27 cellular contexts compared by ENCODE assay signal in the genomic region with DNA sequence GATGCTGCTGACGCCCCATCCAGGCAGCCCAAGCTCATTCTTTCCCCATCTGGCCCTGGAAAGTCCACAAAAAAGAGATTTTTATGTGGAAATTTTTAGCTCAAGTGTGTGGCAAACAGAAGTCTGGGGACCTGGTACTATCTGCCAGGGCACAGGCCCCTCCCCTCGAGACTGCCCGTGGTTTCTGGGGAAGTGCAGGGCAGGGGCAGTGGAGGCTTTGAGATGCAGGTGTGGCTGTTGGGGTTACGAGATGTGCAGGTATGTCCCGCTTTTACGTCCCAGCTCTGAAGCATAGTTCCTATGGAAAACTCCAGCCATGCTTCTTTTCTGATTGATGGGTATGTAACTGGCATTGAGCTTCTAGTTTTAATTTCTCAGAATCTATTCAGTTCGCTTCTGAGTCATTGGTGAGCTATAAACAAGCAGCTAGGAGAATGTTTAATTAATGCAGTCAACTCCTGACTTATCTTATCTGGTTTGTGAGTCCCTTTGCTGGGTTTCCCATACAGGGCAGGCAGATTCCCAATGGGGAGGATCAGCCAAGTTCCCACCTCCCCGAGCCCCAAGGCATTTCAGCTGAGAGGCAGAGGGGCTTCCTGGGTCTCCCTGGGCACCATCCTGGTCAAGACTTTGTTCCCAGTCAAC. TPM values are rescaled to one million over a fixed set of nuclear protein-coding genes. Genes with fewer than 3 reads are reported as not detected.
A peak's percentile ranks its signal among the peaks of the same experiment; 100 is the strongest.
DNase-seq lines count a peak whose midpoint lies in the region; ATAC-seq and TF ChIP-seq lines count a peak whose summit lies in the region.
"Had no signal": no experiment of that assay in that cellular context is flagged by ENCODE, and none has a peak within 500 bp of the region (broad histone marks: within the 10 kb centered on the region; RNA-seq: fewer than 3 reads in every experiment).

No MANE protein-coding gene starts in this region.

- no peak for TF ChIP-seq CTCF in PC-3 (conservative IDR thresholded peaks at IDR 0.05; ENCODE audit: low read depth, low read length)
- TF ChIP-seq CTCF in hepatocyte (IDR thresholded peaks at IDR 0.05; ENCODE audit: poor library complexity): no peak

- no peak overlapping the region for H3K27ac Mint-ChIP-seq in activated naive CD8-positive, alpha-beta T cell treated with anti-CD3 and anti-CD28 coated beads, Interleukin-2, amount 10 ng/mL, durations not matched to agents 7 days and 5 days
- H3K27ac Mint-ChIP-seq in activated naive CD8-positive, alpha-beta T cell treated with anti-CD3 and anti-CD28 coated beads for 36 hours: no peak overlapping the region
- H3K27ac Mint-ChIP-seq in stimulated activated naive B cell treated with anti-CD40 and anti-IgM and Interleukin-4, amounts not matched to agents 10 μg/mL and 1 μg/mL and 100 μg/mL, for 72 hours: no peak overlapping the region
- H3K27ac Mint-ChIP-seq: activated T-cell treated with anti-CD3 and anti-CD28 coated beads, Interleukin-2, amount 50 U/mL, for 72 hours; natural killer cell; progenitor cell of endocrine pancreas; T-helper 2 cell treated with Interferon-gamma antibody and Interleukin-4, amounts not matched to agents 5 μg/mL and 100 μg/mL, for 36 hours had no signal

- peak; percentile 8 for DNase-seq in activated naive CD8-positive, alpha-beta T cell treated with anti-CD3 and anti-CD28 coated beads, Interleukin-2, amount 10 ng/mL, durations not matched to agents 7 days and 5 days
- DNase-seq in activated naive CD8-positive, alpha-beta T cell treated with anti-CD3 and anti-CD28 coated beads for 36 hours: no peak
- DNase-seq in PC-3 (peak; percentile 21), hepatocyte (ENCODE audit: low spot score) (no peak), left colon (no peak)
- DNase-seq in stimulated activated naive B cell treated with anti-CD40 and anti-IgM and Interleukin-4, amounts not matched to agents 10 μg/mL and 1 μg/mL and 100 μg/mL, for 72 hours: no peak
- DNase-seq: 8988T; activated CD4-positive, CD25-positive, alpha-beta regulatory T cell treated with anti-CD3 and anti-CD28 coated beads, Interleukin-2, amount 50 U/mL, for 72 hours; activated CD8-positive, alpha-beta memory T cell treated with anti-CD3 and anti-CD28 coated beads for 24 hours; activated naive CD4-positive, alpha-beta T cell treated with anti-CD3 and anti-CD28 coated beads, Interleukin-2, amount 50 U/mL, for 16 hours; activated T-cell treated with anti-CD3 and anti-CD28 coated beads, Interleukin-2, amount 50 U/mL, for 72 hours; DMS153; natural killer cell; NCI-H1048; NCI-H2029 treated with DMSO at 0.1 percent for 48 hours; stimulated activated CD4-positive, alpha-beta T cell treated with anti-CD3 and anti-CD28 coated beads, Interleukin-4, amount 100 ng/mL, for 4 hours had no signal

- H3K9me2 ChIP-seq in PC-3 (replicated peaks; ENCODE audit: low read length): no peaks in the 10 kb centered on the region
- no peaks in the 10 kb centered on the region for H3K9me2 ChIP-seq in hepatocyte (replicated peaks; ENCODE audit: insufficient read depth)

- H3K4me1 Mint-ChIP-seq in activated naive CD8-positive, alpha-beta T cell treated with anti-CD3 and anti-CD28 coated beads, Interleukin-2, amount 10 ng/mL, durations not matched to agents 7 days and 5 days: no peaks in the 10 kb centered on the region
- no peaks in the 10 kb centered on the region for H3K4me1 Mint-ChIP-seq in activated naive CD8-positive, alpha-beta T cell treated with anti-CD3 and anti-CD28 coated beads for 36 hours
- H3K4me1 Mint-ChIP-seq in stimulated activated naive B cell treated with anti-CD40 and anti-IgM and Interleukin-4, amounts not matched to agents 10 μg/mL and 1 μg/mL and 100 μg/mL, for 72 hours: peaks cover 5 to 18% of the 10 kb centered on the region in 2 donors

- H3K9ac ChIP-seq in PC-3 (ENCODE audit: low read length): no peak overlapping the region
- H3K9ac ChIP-seq: KMS-11 had no signal

- 62% methylated on average over 8 of the region's 8 CpGs for WGBS in hepatocyte (ENCODE audit: low lambda C conversion rate, missing lambda C conversion rate)

- intact Hi-C loops in PC-3 (cut with micrococcal nuclease) (no loop called here), left colon (cut with DNase I, micrococcal nuclease) (no loop called here)

- BruUV-seq in PC-3 (replicated peaks; lab: Mats Ljungman, UMichigan): no TSS peak

- H3K9me3 ChIP-seq in PC-3 (ENCODE audit: low read length) (no peaks in the 10 kb centered on the region), hepatocyte (ENCODE audit: low read depth) (no peaks in the 10 kb centered on the region)
- H3K9me3 ChIP-seq: SJCRH30, uterus had no signal

- H3K27me3 ChIP-seq in PC-3 (ENCODE audit: low read length): no peaks in the 10 kb centered on the region
- H3K27me3 ChIP-seq in hepatocyte: no peaks in the 10 kb centered on the region
- H3K27me3 ChIP-seq: SJCRH30, uterus had no signal

- no peak for ATAC-seq in activated naive CD8-positive, alpha-beta T cell treated with anti-CD3 and anti-CD28 coated beads, Interleukin-2, amount 10 ng/mL, durations not matched to agents 7 days and 5 days (ENCODE audit: low read depth)
- ATAC-seq in PC-3 (peak; percentile 23; the same call in 1 of the 2 replicates), GM18909 (IDR thresholded peaks at IDR 0.05; ENCODE audit: poor library complexity, unreplicated experiment) (no peak), HG03439 (IDR thresholded peaks at IDR 0.05; ENCODE audit: unreplicated experiment) (no peak), left colon (no peak)
- ATAC-seq in stimulated activated naive B cell treated with anti-CD40 and anti-IgM and Interleukin-4, amounts not matched to agents 10 μg/mL and 1 μg/mL and 100 μg/mL, for 72 hours (replicated peaks): peak; percentile 56 to 68
- ATAC-seq: activated T-cell treated with anti-CD3 and anti-CD28 coated beads, Interleukin-2, amount 50 U/mL, for 72 hours; natural killer cell had no signal

- CTCF ChIA-PET in PC-3 (lab: Charles Lee): interaction anchor here (0.5 kb wide), 1 partner anchor 8 kb away, joined by 3 read pairs; no protein-coding TSS in a partner anchor

- H3K27me3 Mint-ChIP-seq in activated naive CD8-positive, alpha-beta T cell treated with anti-CD3 and anti-CD28 coated beads, Interleukin-2, amount 10 ng/mL, durations not matched to agents 7 days and 5 days: peaks cover 14% of the 10 kb centered on the region
- peaks cover 18% of the 10 kb centered on the region for H3K27me3 Mint-ChIP-seq in activated naive CD8-positive, alpha-beta T cell treated with anti-CD3 and anti-CD28 coated beads for 36 hours
- peaks cover 30 to 31% of the 10 kb centered on the region in 2 donors for H3K27me3 Mint-ChIP-seq in stimulated activated naive B cell treated with anti-CD40 and anti-IgM and Interleukin-4, amounts not matched to agents 10 μg/mL and 1 μg/mL and 100 μg/mL, for 72 hours

- H3K4me3 ChIP-seq in PC-3 (ENCODE audit: low read length): no peak overlapping the region
- H3K4me3 ChIP-seq in hepatocyte: no peak overlapping the region
- H3K4me3 ChIP-seq: skin epidermis, uterus had no signal

- POLR2A ChIA-PET in activated naive CD8-positive, alpha-beta T cell treated with anti-CD3 and anti-CD28 coated beads, Interleukin-2, amount 10 ng/mL, durations not matched to agents 7 days and 5 days (lab: Charles Lee): no interaction called here
- POLR2A ChIA-PET in PC-3 (lab: Charles Lee; ENCODE audit: unreplicated experiment): interaction anchor here (0.7 kb wide), 1 partner anchor 47 kb away, joined by 3 read pairs; no protein-coding TSS in a partner anchor

- H3K36me3 ChIP-seq in PC-3 (ENCODE audit: low read depth, low read length) (no peaks in the 10 kb centered on the region), hepatocyte (replicated peaks; ENCODE audit: insufficient read depth, low read depth) (no peaks in the 10 kb centered on the region)
- H3K36me3 ChIP-seq: SJCRH30, uterus had no signal

- no peaks in the 10 kb centered on the region for H4K20me1 ChIP-seq in PC-3 (ENCODE audit: low read length)
- H4K20me1 ChIP-seq in hepatocyte (ENCODE audit: insufficient read depth, poor library complexity, severe bottlenecking): no peaks in the 10 kb centered on the region

- no peaks in the 10 kb centered on the region for H3K79me2 ChIP-seq in PC-3 (ENCODE audit: low read length)
- H3K79me2 ChIP-seq in hepatocyte: peaks cover 83% of the 10 kb centered on the region

- no peaks in the 10 kb centered on the region for H3K36me3 Mint-ChIP-seq in activated naive CD8-positive, alpha-beta T cell treated with anti-CD3 and anti-CD28 coated beads, Interleukin-2, amount 10 ng/mL, durations not matched to agents 7 days and 5 days
- H3K36me3 Mint-ChIP-seq in activated naive CD8-positive, alpha-beta T cell treated with anti-CD3 and anti-CD28 coated beads for 36 hours: no peaks in the 10 kb centered on the region
- no peaks in the 10 kb centered on the region for H3K36me3 Mint-ChIP-seq in stimulated activated naive B cell treated with anti-CD40 and anti-IgM and Interleukin-4, amounts not matched to agents 10 μg/mL and 1 μg/mL and 100 μg/mL, for 72 hours
- H3K36me3 Mint-ChIP-seq: natural killer cell had no signal

- H3K9me3 Mint-ChIP-seq in activated naive CD8-positive, alpha-beta T cell treated with anti-CD3 and anti-CD28 coated beads, Interleukin-2, amount 10 ng/mL, durations not matched to agents 7 days and 5 days: no peaks in the 10 kb centered on the region
- no peaks in the 10 kb centered on the region for H3K9me3 Mint-ChIP-seq in activated naive CD8-positive, alpha-beta T cell treated with anti-CD3 and anti-CD28 coated beads for 36 hours
- H3K9me3 Mint-ChIP-seq in stimulated activated naive B cell treated with anti-CD40 and anti-IgM and Interleukin-4, amounts not matched to agents 10 μg/mL and 1 μg/mL and 100 μg/mL, for 72 hours: no peaks in the 10 kb centered on the region
- H3K9me3 Mint-ChIP-seq: activated T-cell treated with anti-CD3 and anti-CD28 coated beads, Interleukin-2, amount 50 U/mL, for 72 hours; natural killer cell; T-helper 2 cell treated with Interferon-gamma antibody and Interleukin-4, amounts not matched to agents 5 μg/mL and 100 μg/mL, for 36 hours had no signal

- no peaks in the 10 kb centered on the region for H3F3A ChIP-seq in PC-3 (ENCODE audit: low read length, unreplicated experiment)

- H3K27ac ChIP-seq in PC-3 (ENCODE audit: low read length) (no peak overlapping the region), hepatocyte (peak overlapping the region; percentile 78)
- H3K27ac ChIP-seq: C4-2B, KMS-11, SJCRH30, skin epidermis, uterus had no signal

- H2AFZ ChIP-seq in PC-3 (ENCODE audit: low read length) (no peak overlapping the region), hepatocyte (no peak overlapping the region)

- H3K4me2 ChIP-seq in PC-3 (ENCODE audit: low read length): no peak overlapping the region
- H3K4me2 ChIP-seq in hepatocyte: no peak overlapping the region
- H3K4me2 ChIP-seq: KMS-11 had no signal

- no peaks in the 10 kb centered on the region for H3K4me1 ChIP-seq in PC-3 (ENCODE audit: insufficient read depth, low read length)
- H3K4me1 ChIP-seq in hepatocyte (ENCODE audit: insufficient read depth): peaks cover 25% of the 10 kb centered on the region
- H3K4me1 ChIP-seq: SJCRH30, uterus had no signal

- H3K4me3 Mint-ChIP-seq in activated naive CD8-positive, alpha-beta T cell treated with anti-CD3 and anti-CD28 coated beads, Interleukin-2, amount 10 ng/mL, durations not matched to agents 7 days and 5 days: no peak overlapping the region
- H3K4me3 Mint-ChIP-seq in activated naive CD8-positive, alpha-beta T cell treated with anti-CD3 and anti-CD28 coated beads for 36 hours: no peak overlapping the region
- H3K4me3 Mint-ChIP-seq in stimulated activated naive B cell treated with anti-CD40 and anti-IgM and Interleukin-4, amounts not matched to agents 10 μg/mL and 1 μg/mL and 100 μg/mL, for 72 hours: peak overlapping the region in 1 of 2 donors; percentile 16
- H3K4me3 Mint-ChIP-seq: activated T-cell treated with anti-CD3 and anti-CD28 coated beads, Interleukin-2, amount 50 U/mL, for 72 hours; natural killer cell; T-helper 2 cell treated with Interferon-gamma antibody and Interleukin-4, amounts not matched to agents 5 μg/mL and 100 μg/mL, for 36 hours had no signal

RNA-seq across cellular contexts. Expression of a gene that starts 16.2 kb away (rescaled TPM):
- total RNA-seq in activated naive CD8-positive, alpha-beta T cell treated with anti-CD3 and anti-CD28 coated beads, Interleukin-2, amount 10 ng/mL, durations not matched to agents 7 days and 5 days: not detected
- total RNA-seq in activated naive CD8-positive, alpha-beta T cell treated with anti-CD3 and anti-CD28 coated beads for 36 hours: not detected
- total RNA-seq in PC-3 (2014; rRNA removed): not detected in 2 replicates
- 15.4 and 36.2 TPM in 2 replicates for total RNA-seq in hepatocyte
- 11.6 and 13.9 TPM in 2 replicates for polyA plus RNA-seq in hepatocyte
- total RNA-seq in left colon: not detected
- total RNA-seq: activated T-cell treated with anti-CD3 and anti-CD28 coated beads, Interleukin-2, amount 50 U/mL, for 72 hours; H7; kidney epithelial cell; natural killer cell; progenitor cell of endocrine pancreas; uterus had no signal

Comparison
In these comparisons a context has a peak if more than half of its experiments do, and no peak if none do; other contexts are left out.
1. DNase-seq: peak in activated naive CD8-positive, alpha-beta T cell treated with anti-CD3 and anti-CD28 coated beads, Interleukin-2, amount 10 ng/mL, durations not matched to agents 7 days and 5 days (single experiment) and PC-3 (single experiment); none in activated naive CD8-positive, alpha-beta T cell treated with anti-CD3 and anti-CD28 coated beads for 36 hours (single experiment), hepatocyte (single experiment), stimulated activated naive B cell treated with anti-CD40 and anti-IgM and Interleukin-4, amounts not matched to agents 10 μg/mL and 1 μg/mL and 100 μg/mL, for 72 hours (single experiment) and left colon (0 of 2).
2. ATAC-seq: peak in PC-3 (single experiment) and stimulated activated naive B cell treated with anti-CD40 and anti-IgM and Interleukin-4, amounts not matched to agents 10 μg/mL and 1 μg/mL and 100 μg/mL, for 72 hours (2 of 2); none in activated naive CD8-positive, alpha-beta T cell treated with anti-CD3 and anti-CD28 coated beads, Interleukin-2, amount 10 ng/mL, durations not matched to agents 7 days and 5 days (single experiment), GM18909 (single experiment), HG03439 (single experiment) and left colon (single experiment).
3. RNA of a gene that starts 16.2 kb away (total RNA-seq): 15.4 to 36.2 TPM in hepatocyte; not detected in activated naive CD8-positive, alpha-beta T cell treated with anti-CD3 and anti-CD28 coated beads for 36 hours, not detected in left colon, not detected in activated naive CD8-positive, alpha-beta T cell treated with anti-CD3 and anti-CD28 coated beads, Interleukin-2, amount 10 ng/mL, durations not matched to agents 7 days and 5 days and not detected in PC-3; every median in the first group is over 10 times any median in the second.